ENCODE assay signal across 10 cellular contexts in the genomic region with DNA sequence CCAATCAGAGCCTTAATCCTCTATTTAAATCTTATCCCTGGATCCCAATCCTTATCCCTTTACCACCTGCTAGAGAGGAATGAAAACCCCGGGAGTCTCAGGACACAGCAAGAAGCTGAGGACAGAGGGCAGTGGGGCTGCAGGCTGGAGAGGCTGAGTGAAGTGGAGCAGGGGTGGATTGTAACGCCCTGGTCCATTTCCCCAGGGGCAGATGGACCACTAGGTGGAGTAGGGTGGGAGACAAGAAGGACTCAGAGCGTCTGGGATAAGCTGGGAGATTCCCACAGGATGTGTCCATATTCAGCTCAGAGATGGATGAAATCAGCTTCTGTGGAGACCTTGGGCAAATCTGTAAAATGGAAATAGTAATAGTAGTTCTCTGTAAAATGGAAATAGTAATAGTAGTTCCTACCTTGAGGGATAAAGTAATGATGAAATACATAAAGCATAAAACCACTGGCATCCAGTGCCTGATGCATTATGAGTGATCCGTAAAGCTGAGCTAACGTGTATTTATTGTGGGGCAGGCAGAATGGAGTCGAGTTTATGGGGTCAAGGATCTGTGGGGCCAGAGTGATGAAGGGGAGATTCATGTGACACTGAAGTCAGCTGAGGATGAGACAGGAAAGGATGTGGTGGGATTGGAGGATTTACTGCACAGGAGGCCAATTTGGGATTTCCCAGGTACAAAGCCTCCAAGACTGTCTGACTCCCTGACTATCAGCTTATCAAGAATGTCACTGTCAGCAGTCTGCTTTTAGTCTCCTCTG. TPM values are rescaled to one million over a fixed set of nuclear protein-coding genes. Genes with fewer than 3 reads are reported as not detected.
A peak's percentile ranks its signal among the peaks of the same experiment; 100 is the strongest.
DNase-seq lines count a peak whose midpoint lies in the region; ATAC-seq and TF ChIP-seq lines count a peak whose summit lies in the region.
"Had no signal": no experiment of that assay in that cellular context is flagged by ENCODE, and none has a peak within 500 bp of the region (broad histone marks: within the 10 kb centered on the region; RNA-seq: fewer than 3 reads in every experiment).

No MANE protein-coding gene starts in this region.

- no peak for DNase-seq in left ventricle myocardium inferior
- DNase-seq in Right ventricle myocardium inferior (ENCODE audit: missing footprints) = no peak
- peak; percentile 62 for DNase-seq in dermis blood vessel endothelial cell
- DNase-seq in mesenteric fat pad (ENCODE audit: low spot score) = peak; percentile 57
- DNase-seq in upper lobe of right lung = no peak
- DNase-seq in HT-29 (ENCODE audit: low spot score) = no peak
- DNase-seq in activated CD4-positive, alpha-beta T cell treated with anti-CD3 and anti-CD28 coated beads for 4 hours = no peak
- no peak for DNase-seq in GM13977 (ENCODE audit: low spot score)
- DNase-seq: GDM1 had no signal

- H3K27ac ChIP-seq in left ventricle myocardium inferior (replicated peaks) (peak overlapping the region; percentile 89), upper lobe of right lung (peak overlapping the region; percentile 79)

- H3K4me1 ChIP-seq in left ventricle myocardium inferior (peaks cover 71% of the 10 kb centered on the region), upper lobe of right lung (peaks cover 14% of the 10 kb centered on the region)

- H3K27me3 ChIP-seq in left ventricle myocardium inferior (ENCODE audit: low read depth) (peaks cover 18% of the 10 kb centered on the region), upper lobe of right lung (no peaks in the 10 kb centered on the region)

- H3K36me3 ChIP-seq in left ventricle myocardium inferior (no peaks in the 10 kb centered on the region), upper lobe of right lung (no peaks in the 10 kb centered on the region)

- H3K4me3 ChIP-seq in left ventricle myocardium inferior = no peak overlapping the region
- no peak overlapping the region for H3K4me3 ChIP-seq in upper lobe of right lung

- intact Hi-C loops in left ventricle myocardium inferior (cut with micrococcal nuclease) = no loop called here
- intact Hi-C loops in Right ventricle myocardium inferior (cut with DNase I) = no loop called here
- intact Hi-C loops in upper lobe of right lung (cut with DNase I) = no loop called here

- H3K9me3 ChIP-seq in left ventricle myocardium inferior (replicated peaks) (no peaks in the 10 kb centered on the region), upper lobe of right lung (no peaks in the 10 kb centered on the region)

- in situ Hi-C loops in GM13977 (cut with MboI; ENCODE audit: low pct_unique_long_range_greater_than_20kb, low sequenced_read_pairs, unreplicated experiment) = no loop called here

- ATAC-seq in Right ventricle myocardium inferior (no peak), upper lobe of right lung (no peak)

- TF ChIP-seq CTCF in left ventricle myocardium inferior (IDR thresholded peaks at IDR 0.05; ENCODE audit: borderline replicate concordance) (no peak), upper lobe of right lung (IDR thresholded peaks at IDR 0.05) (no peak), GM13977 (IDR thresholded peaks at IDR 0.05; ENCODE audit: extremely low read depth, insufficient read depth, missing control alignments) (no peak)

RNA-seq across cellular contexts. Expression of a gene that starts 1.9 kb away (rescaled TPM):
- total RNA-seq in left ventricle myocardium inferior = 20.7 TPM
- 27.6 TPM for total RNA-seq in Right ventricle myocardium inferior
- 521 and 692 TPM in 2 replicates for total RNA-seq in dermis blood vessel endothelial cell
- total RNA-seq in mesenteric fat pad = 70.9 TPM
- 75.0 TPM for total RNA-seq in upper lobe of right lung
- 0.73 TPM in 1 of 2 replicates, not detected in the other for total RNA-seq in HT-29 (2014; rRNA removed; shearing (Covaris generic))

RNA-seq across cellular contexts. Expression of a gene that starts 19.5 kb away (rescaled TPM):
- total RNA-seq in left ventricle myocardium inferior = not detected
- not detected for total RNA-seq in Right ventricle myocardium inferior
- total RNA-seq in dermis blood vessel endothelial cell = not detected in 2 replicates
- total RNA-seq in mesenteric fat pad = not detected
- total RNA-seq in upper lobe of right lung = not detected
- not detected in 2 replicates for total RNA-seq in HT-29 (2014; rRNA removed; shearing (Covaris generic))
- total RNA-seq: pulmonary artery endothelial cell had no signal

RNA-seq across cellular contexts. Expression of a gene that starts 34.3 kb away (rescaled TPM):
- total RNA-seq in left ventricle myocardium inferior = 3.9 TPM
- total RNA-seq in Right ventricle myocardium inferior = 4.6 TPM
- 8.8 and 17.2 TPM in 2 replicates for total RNA-seq in dermis blood vessel endothelial cell
- 14.8 TPM for total RNA-seq in mesenteric fat pad
- total RNA-seq in upper lobe of right lung = 12.6 TPM
- 3.8 and 5.5 TPM in 2 replicates for total RNA-seq in HT-29 (2014; rRNA removed; shearing (Covaris generic))

RNA-seq across cellular contexts. Expression of a gene that starts 36.3 kb away (rescaled TPM):
- total RNA-seq in left ventricle myocardium inferior (not detected), Right ventricle myocardium inferior (0.41 TPM), dermis blood vessel endothelial cell (under 0.01 TPM in 1 of 2 replicates, not detected in the other), mesenteric fat pad (33.4 TPM), upper lobe of right lung (0.14 TPM)
- not detected in 2 replicates for total RNA-seq in HT-29 (2014; rRNA removed; shearing (Covaris generic))
- total RNA-seq: pulmonary artery endothelial cell had no signal

RNA-seq across cellular contexts. Expression of a gene that starts 54.4 kb away (rescaled TPM):
- total RNA-seq in left ventricle myocardium inferior (0.25 TPM), Right ventricle myocardium inferior (0.38 TPM), dermis blood vessel endothelial cell (1.5 and 2.9 TPM in 2 replicates), mesenteric fat pad (0.93 TPM), upper lobe of right lung (1.5 TPM)
- total RNA-seq in HT-29 (2014; rRNA removed; shearing (Covaris generic)) = 1.2 and 1.3 TPM in 2 replicates

Comparison
In these comparisons a context has a peak if more than half of its experiments do, and no peak if none do; other contexts are left out.
1. DNase-seq: peak in dermis blood vessel endothelial cell (single experiment) and mesenteric fat pad (single experiment); none in left ventricle myocardium inferior (single experiment), Right ventricle myocardium inferior (single experiment), upper lobe of right lung (single experiment), HT-29 (single experiment), activated CD4-positive, alpha-beta T cell treated with anti-CD3 and anti-CD28 coated beads for 4 hours (0 of 2) and GM13977 (single experiment).
2. RNA of a gene that starts 1.9 kb away (total RNA-seq): 521 to 692 TPM in dermis blood vessel endothelial cell, 75.0 TPM in upper lobe of right lung (single experiment), 70.9 TPM in mesenteric fat pad (single experiment), 27.6 TPM in Right ventricle myocardium inferior (single experiment) and 20.7 TPM in left ventricle myocardium inferior (single experiment); 0.73 TPM in HT-29; every median in the first group is over 10 times any median in the second.